In the genomic region with DNA sequence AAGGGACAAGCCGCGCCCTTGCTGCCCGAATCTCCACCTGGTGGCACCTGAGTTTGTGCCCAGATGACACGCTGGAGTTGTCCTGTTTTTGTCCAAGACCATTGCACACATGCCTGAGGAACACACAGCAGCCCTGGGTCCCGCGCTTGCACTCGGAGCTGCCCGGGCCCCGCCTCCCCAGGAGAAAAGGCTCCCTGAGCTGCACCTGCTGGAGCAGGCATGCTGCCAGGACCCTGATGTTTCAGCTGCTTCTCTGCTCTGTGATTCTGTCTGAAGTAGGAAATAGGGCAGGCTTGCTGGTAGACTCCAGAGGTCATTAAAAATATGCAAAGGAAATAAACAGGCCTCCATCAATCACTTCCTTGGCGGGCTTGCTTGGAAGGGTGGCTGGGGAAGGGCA, we compare ENCODE assay signal across 15 cellular contexts.
DNase-seq lines count a peak whose midpoint lies in the region; ATAC-seq and TF ChIP-seq lines count a peak whose summit lies in the region.
"Had no signal": no experiment of that assay in that cellular context is flagged by ENCODE, and none has a peak within 500 bp of the region (broad histone marks: within the 10 kb centered on the region; RNA-seq: fewer than 3 reads in every experiment).

No MANE protein-coding gene starts in this region.

- H3K9ac ChIP-seq in mammary epithelial cell (ENCODE audit: insufficient read depth, low read length) = no peak overlapping the region

- H4K20me1 ChIP-seq in mammary epithelial cell (ENCODE audit: insufficient read depth, low read length) = no peaks in the 10 kb centered on the region

- no peaks in the 10 kb centered on the region for H3K4me1 Mint-ChIP-seq in stimulated activated memory B cell treated with anti-CD40 and anti-IgM and Interleukin-4, amounts not matched to agents 10 μg/mL and 1 μg/mL and 100 μg/mL, for 72 hours

- no peak overlapping the region for H2AFZ ChIP-seq in mammary epithelial cell (ENCODE audit: low read depth, low read length)

- H3K4me1 ChIP-seq in A673 (ENCODE audit: insufficient read depth, low read length, poor library complexity, severe bottlenecking) = peaks cover 18% of the 10 kb centered on the region
- H3K4me1 ChIP-seq in mammary epithelial cell (ENCODE audit: insufficient read depth, low read length) = no peaks in the 10 kb centered on the region
- H3K4me1 ChIP-seq: right lobe of liver had no signal

- H3K4me3 ChIP-seq in A673 (ENCODE audit: low read depth, low read length, poor library complexity, severe bottlenecking) (no peak overlapping the region), mammary epithelial cell (replicated peaks in 1 of 3; ENCODE audit: insufficient read depth in 1 of 3, low read depth in 2 of 3, low read length in 3 of 3) (no peak overlapping the region)
- H3K4me3 ChIP-seq: lung, right lobe of liver had no signal

- POLR2A ChIA-PET in A673 (lab: Charles Lee; ENCODE audit: low non-redundant PET) = no interaction called here

- no peaks in the 10 kb centered on the region for H3K36me3 Mint-ChIP-seq in stimulated activated memory B cell treated with anti-CD40 and anti-IgM and Interleukin-4, amounts not matched to agents 10 μg/mL and 1 μg/mL and 100 μg/mL, for 72 hours

- H3K27me3 ChIP-seq in A673 (replicated peaks; ENCODE audit: insufficient read depth, low read depth, low read length, poor library complexity) = no peaks in the 10 kb centered on the region
- H3K27me3 ChIP-seq in mammary epithelial cell (ENCODE audit: insufficient read depth, low read length) = no peaks in the 10 kb centered on the region
- H3K27me3 ChIP-seq: right lobe of liver had no signal

- H3K27ac Mint-ChIP-seq in stimulated activated memory B cell treated with anti-CD40 and anti-IgM and Interleukin-4, amounts not matched to agents 10 μg/mL and 1 μg/mL and 100 μg/mL, for 72 hours = no peak overlapping the region
- H3K27ac Mint-ChIP-seq: H9 had no signal

- CTCF ChIA-PET in A673 (lab: Charles Lee) (no interaction called here), mammary epithelial cell (lab: Charles Lee; ENCODE audit: low non-redundant PET) (no interaction called here)

- no peak overlapping the region for H3K4me2 ChIP-seq in mammary epithelial cell (ENCODE audit: insufficient read depth, low read depth, low read length)

- peaks cover 75% of the 10 kb centered on the region for H3K27me3 Mint-ChIP-seq in stimulated activated memory B cell treated with anti-CD40 and anti-IgM and Interleukin-4, amounts not matched to agents 10 μg/mL and 1 μg/mL and 100 μg/mL, for 72 hours

- no peaks in the 10 kb centered on the region for H3K9me3 Mint-ChIP-seq in stimulated activated memory B cell treated with anti-CD40 and anti-IgM and Interleukin-4, amounts not matched to agents 10 μg/mL and 1 μg/mL and 100 μg/mL, for 72 hours
- H3K9me3 Mint-ChIP-seq: H9 had no signal

- no peaks in the 10 kb centered on the region for H3K79me2 ChIP-seq in mammary epithelial cell (ENCODE audit: insufficient read depth, low read length)

- H3K36me3 ChIP-seq in A673 (ENCODE audit: insufficient read depth, low read length, poor library complexity, severe bottlenecking) = no peaks in the 10 kb centered on the region
- H3K36me3 ChIP-seq in mammary epithelial cell (ENCODE audit: insufficient read depth, low read length) = no peaks in the 10 kb centered on the region
- H3K36me3 ChIP-seq: right lobe of liver had no signal

- 88% methylated on average over 10 of the region's 10 CpGs for WGBS in mammary epithelial cell (ENCODE audit: low coverage, missing lambda C conversion rate)

- DNase-seq in A673 (ENCODE audit: low spot score) (peak; percentile 38), NCI-H1694 (lab: John Stamatoyannopoulos, UW) (peak; percentile 45), RPMI8226 (peak; percentile 77), left colon (peak; percentile 53 to 67), mammary epithelial cell (no peak), COLO829 (ENCODE audit: low spot score) (no peak)
- DNase-seq in activated naive CD4-positive, alpha-beta T cell treated with anti-CD3 and anti-CD28 coated beads, Interleukin-2, amount 50 U/mL, for 16 hours = no peak
- DNase-seq: activated T-cell treated with anti-CD3 and anti-CD28 coated beads, Interleukin-2, amount 50 U/mL, for 48 hours; central memory CD4-positive, alpha-beta T cell; foreskin fibroblast; H9; right lobe of liver had no signal

- BruUV-seq in A673 (replicated peaks; lab: Mats Ljungman, UMichigan) (no TSS peak), mammary epithelial cell (replicated peaks; lab: Mats Ljungman, UMichigan) (no TSS peak)

- H3K9me3 ChIP-seq in A673 (ENCODE audit: low read depth, low read length, poor library complexity, severe bottlenecking) (no peaks in the 10 kb centered on the region), mammary epithelial cell (replicated peaks; ENCODE audit: insufficient read depth, low read length) (no peaks in the 10 kb centered on the region)
- H3K9me3 ChIP-seq: right lobe of liver had no signal

- TF ChIP-seq CTCF in A673 (conservative IDR thresholded peaks at IDR 0.05; ENCODE audit: low read depth, low read length) = no peak
- no peak for TF ChIP-seq CTCF in mammary epithelial cell (conservative IDR thresholded peaks at IDR 0.05 in 1 of 2, IDR thresholded peaks at IDR 0.05 in 1 of 2; ENCODE audit: extremely low read depth in 1 of 2, insufficient read depth in 1 of 2, low read depth in 1 of 2, low read length in 2 of 2)

- dilution Hi-C loops in mammary epithelial cell (cut with HindIII; ENCODE audit: low sequenced_read_pairs) = no loop called here

- in situ Hi-C loops in mammary epithelial cell (cut with MboI; ENCODE audit: low sequenced_read_pairs in 2 of 2) = no loop called here

- H3K27ac ChIP-seq in A673 (ENCODE audit: low read depth, low read length, poor library complexity, severe bottlenecking) (no peak overlapping the region), mammary epithelial cell (ENCODE audit: insufficient read depth, low read depth, low read length) (no peak overlapping the region)
- H3K27ac ChIP-seq: right lobe of liver, RWPE1 had no signal

- no peak overlapping the region for H3K4me3 Mint-ChIP-seq in stimulated activated memory B cell treated with anti-CD40 and anti-IgM and Interleukin-4, amounts not matched to agents 10 μg/mL and 1 μg/mL and 100 μg/mL, for 72 hours
- H3K4me3 Mint-ChIP-seq: H9 had no signal

- peak; percentile 85 for ATAC-seq in left colon
- ATAC-seq in stimulated activated memory B cell treated with anti-CD40 and anti-IgM and Interleukin-4, amounts not matched to agents 10 μg/mL and 1 μg/mL and 100 μg/mL, for 72 hours = no peak

- intact Hi-C loops in A673 (cut with micrococcal nuclease; ENCODE audit: unreplicated experiment) (no loop called here), left colon (cut with DNase I, micrococcal nuclease) (no loop called here), mammary epithelial cell (cut with micrococcal nuclease) (no loop called here)

Comparison
In these comparisons a context has a peak if more than half of its experiments do, and no peak if none do; other contexts are left out.
1. DNase-seq: peak in A673 (single experiment), NCI-H1694 (single experiment), RPMI8226 (single experiment) and left colon (2 of 2); none in mammary epithelial cell (single experiment), COLO829 (single experiment) and activated naive CD4-positive, alpha-beta T cell treated with anti-CD3 and anti-CD28 coated beads, Interleukin-2, amount 50 U/mL, for 16 hours (single experiment).